ENCODE assay signal across 9 cellular contexts in genomic region chr10:80409121-80409520, GRCh38. TPM values are rescaled to one million over a fixed set of nuclear protein-coding genes. Genes with fewer than 3 reads are reported as not detected.
DNase-seq lines count a peak whose midpoint lies in the region; ATAC-seq and TF ChIP-seq lines count a peak whose summit lies in the region.
"Had no signal": no experiment of that assay in that cellular context is flagged by ENCODE, and none has a peak within 500 bp of the region (broad histone marks: within the 10 kb centered on the region; RNA-seq: fewer than 3 reads in every experiment).

No MANE protein-coding gene starts in this region.

- H3K4me3 Mint-ChIP-seq in stimulated activated naive CD8-positive, alpha-beta T cell treated with anti-CD3 and anti-CD28 coated beads, Interleukin-15, Interleukin-2, amounts not matched to agents 100 ng/mL and 50 ng/mL, for 24 hours: peak overlapping the region; percentile 89

- H3K4me1 Mint-ChIP-seq in stimulated activated naive CD8-positive, alpha-beta T cell treated with anti-CD3 and anti-CD28 coated beads, Interleukin-15, Interleukin-2, amounts not matched to agents 100 ng/mL and 50 ng/mL, for 24 hours (ENCODE audit: low read depth): peaks cover 50% of the 10 kb centered on the region

- no peak for ATAC-seq in stimulated activated naive CD8-positive, alpha-beta T cell treated with anti-CD3 and anti-CD28 coated beads, Interleukin-15, Interleukin-2, amounts not matched to agents 100 U/mL and 50 U/mL, for 24 hours
- ATAC-seq in mucosa of descending colon: peak; percentile 4
- no peak for ATAC-seq in HG03378 (IDR thresholded peaks at IDR 0.05; ENCODE audit: unreplicated experiment)
- no peak for ATAC-seq in GM18498 (IDR thresholded peaks at IDR 0.05; ENCODE audit: unreplicated experiment)

- intact Hi-C loops in mucosa of descending colon (cut with DNase I, micrococcal nuclease): no loop called here

- H3K4me3 ChIP-seq in mucosa of descending colon: peak overlapping the region; percentile 63

- no peak for DNase-seq in stimulated activated naive CD8-positive, alpha-beta T cell treated with anti-CD3 and anti-CD28 coated beads, Interleukin-15, Interleukin-2, amounts not matched to agents 100 U/mL and 50 U/mL, for 24 hours
- DNase-seq in mucosa of descending colon: peak; percentile 24 to 56 (median 55)
- DNase-seq in superior temporal gyrus (ENCODE audit: extremely low spot score): no peak
- no peak for DNase-seq in NCI-H128 (lab: John Stamatoyannopoulos, UW; ENCODE audit: unreplicated experiment)

- no peaks in the 10 kb centered on the region for H3K36me3 Mint-ChIP-seq in stimulated activated naive CD8-positive, alpha-beta T cell treated with anti-CD3 and anti-CD28 coated beads, Interleukin-15, Interleukin-2, amounts not matched to agents 100 ng/mL and 50 ng/mL, for 24 hours (ENCODE audit: low read depth)

- no peaks in the 10 kb centered on the region for H3K9me3 Mint-ChIP-seq in stimulated activated naive CD8-positive, alpha-beta T cell treated with anti-CD3 and anti-CD28 coated beads, Interleukin-15, Interleukin-2, amounts not matched to agents 100 ng/mL and 50 ng/mL, for 24 hours

- H3K27ac Mint-ChIP-seq in stimulated activated naive CD8-positive, alpha-beta T cell treated with anti-CD3 and anti-CD28 coated beads, Interleukin-15, Interleukin-2, amounts not matched to agents 100 ng/mL and 50 ng/mL, for 24 hours: no peak overlapping the region

- no peak for TF ChIP-seq CTCF in mucosa of descending colon (IDR thresholded peaks at IDR 0.05)

- no peaks in the 10 kb centered on the region for H3K9me3 ChIP-seq in mucosa of descending colon

- peaks cover 41% of the 10 kb centered on the region for H3K4me1 ChIP-seq in mucosa of descending colon (ENCODE audit: low read depth)

- H3K36me3 ChIP-seq in mucosa of descending colon (ENCODE audit: low read depth): no peaks in the 10 kb centered on the region

- H3K27ac ChIP-seq in cingulate gyrus (ENCODE audit: low read depth, low read length): peak overlapping the region; percentile 93

- H3K27me3 Mint-ChIP-seq in stimulated activated naive CD8-positive, alpha-beta T cell treated with anti-CD3 and anti-CD28 coated beads, Interleukin-15, Interleukin-2, amounts not matched to agents 100 ng/mL and 50 ng/mL, for 24 hours: peaks cover 10% of the 10 kb centered on the region

RNA-seq across cellular contexts. Expression of gene PRXL2A, which starts 0.8 kb away (rescaled TPM):
- total RNA-seq in mucosa of descending colon: 100 to 1,000 TPM in 1 of 3 donors, 10 to 100 TPM in 2; 95.2 to 123 (median 95.8) TPM

RNA-seq across cellular contexts. Expression of gene TSPAN14, which starts 45.0 kb away (rescaled TPM):
- total RNA-seq in mucosa of descending colon: 10 to 100 TPM; 75.5 to 96.5 (median 81.0) TPM

RNA-seq across cellular contexts. Expression of gene DYDC2, which starts 52.5 kb away (rescaled TPM):
- not detected for total RNA-seq in mucosa of descending colon
- total RNA-seq: RPMI7951 had no signal

RNA-seq across cellular contexts. Expression of gene DYDC1, which starts 52.6 kb away (rescaled TPM):
- total RNA-seq in mucosa of descending colon: not detected
- total RNA-seq: RPMI7951 had no signal

Comparison
In these comparisons a context has a peak if more than half of its experiments do, and no peak if none do; other contexts are left out.
1. DNase-seq: peak in mucosa of descending colon (3 of 3); none in stimulated activated naive CD8-positive, alpha-beta T cell treated with anti-CD3 and anti-CD28 coated beads, Interleukin-15, Interleukin-2, amounts not matched to agents 100 U/mL and 50 U/mL, for 24 hours (single experiment), superior temporal gyrus (single experiment) and NCI-H128 (single experiment).